In genomic region chr17:83076930-83077329, GRCh38 we compare ENCODE assay signal across 10 cellular contexts. TPM values are rescaled to one million over a fixed set of nuclear protein-coding genes. Genes with fewer than 3 reads are reported as not detected.
DNase-seq lines count a peak whose midpoint lies in the region; ATAC-seq and TF ChIP-seq lines count a peak whose summit lies in the region.
"Had no signal": no experiment of that assay in that cellular context is flagged by ENCODE, and none has a peak within 500 bp of the region (broad histone marks: within the 10 kb centered on the region; RNA-seq: fewer than 3 reads in every experiment).

No MANE protein-coding gene starts in this region.

- no peak for ATAC-seq in omental fat pad (ENCODE audit: low FRiP score)
- ATAC-seq in left ventricle myocardium superior = no peak
- ATAC-seq: effector memory CD8-positive, alpha-beta T cell had no signal

- intact Hi-C loops in left ventricle myocardium superior (cut with micrococcal nuclease) = no loop called here

- H3K4me3 ChIP-seq in fibroblast of pulmonary artery (replicated peaks; ENCODE audit: low read depth, low read length) = no peak overlapping the region

- TF ChIP-seq CTCF in fibroblast of pulmonary artery (IDR thresholded peaks at IDR 0.05; ENCODE audit: low read length, missing control alignments) (peak; percentile 13), omental fat pad (IDR thresholded peaks at IDR 0.05) (no peak)

- DNase-seq in 8988T (peak; percentile 65), COLO668 (lab: John Stamatoyannopoulos, UW; ENCODE audit: unreplicated experiment) (peak; percentile 6), RKO (ENCODE audit: low spot score) (peak; percentile 39), fibroblast of pulmonary artery (ENCODE audit: low read depth) (no peak), omental fat pad (ENCODE audit: low spot score) (no peak), GM19238 (ENCODE audit: insufficient read length, low spot score) (no peak), left ventricle myocardium superior (no peak)
- no peak for DNase-seq in stimulated activated CD4-positive, alpha-beta T cell treated with anti-CD3 and anti-CD28 coated beads, Interleukin-2, amount 100 ng/mL, for 24 hours
- DNase-seq: effector memory CD8-positive, alpha-beta T cell; NCI-H1436 treated with DMSO at 0.1 percent for 48 hours had no signal

RNA-seq across cellular contexts. Expression of gene METRNL, which starts 2.5 kb away (rescaled TPM):
- total RNA-seq in omental fat pad = 100 to 1,000 TPM in 2 of 4 donors, 10 to 100 TPM in 2; 68.4 to 271 (median 99.9) TPM
- 68.4 TPM for total RNA-seq in left ventricle myocardium superior

Comparison
In these comparisons a context has a peak if more than half of its experiments do, and no peak if none do; other contexts are left out.
1. DNase-seq: peak in 8988T (single experiment), COLO668 (single experiment) and RKO (single experiment); none in fibroblast of pulmonary artery (single experiment), stimulated activated CD4-positive, alpha-beta T cell treated with anti-CD3 and anti-CD28 coated beads, Interleukin-2, amount 100 ng/mL, for 24 hours (0 of 2), omental fat pad (single experiment), GM19238 (single experiment) and left ventricle myocardium superior (single experiment).